Comparison of ENCODE assay signal across 12 cellular contexts in genomic region chr12:124520896-124521295, GRCh38. TPM values are rescaled to one million over a fixed set of nuclear protein-coding genes. Genes with fewer than 3 reads are reported as not detected.
DNase-seq lines count a peak whose midpoint lies in the region; ATAC-seq and TF ChIP-seq lines count a peak whose summit lies in the region.
"Had no signal": no experiment of that assay in that cellular context is flagged by ENCODE, and none has a peak within 500 bp of the region (broad histone marks: within the 10 kb centered on the region; RNA-seq: fewer than 3 reads in every experiment).

No MANE protein-coding gene starts in this region.

- H3K9me3 ChIP-seq in endodermal cell (ENCODE audit: control insufficient read depth, low read length) (no peaks in the 10 kb centered on the region), upper lobe of right lung (no peaks in the 10 kb centered on the region)

- no peaks in the 10 kb centered on the region for H3K36me3 ChIP-seq in endodermal cell (ENCODE audit: control insufficient read depth, insufficient read depth, low read length)
- no peaks in the 10 kb centered on the region for H3K36me3 ChIP-seq in upper lobe of right lung

- peak overlapping the region; percentile 32 for H3K27ac Mint-ChIP-seq in activated naive CD8-positive, alpha-beta T cell treated with anti-CD3 and anti-CD28 coated beads for 36 hours
- no peak overlapping the region for H3K27ac Mint-ChIP-seq in activated naive CD8-positive, alpha-beta T cell treated with anti-CD3 and anti-CD28 coated beads, Interleukin-2, amount 50 U/mL, for 24 hours
- peak overlapping the region; percentile 2 for H3K27ac Mint-ChIP-seq in endodermal cell
- peak overlapping the region; percentile 85 to 100 (median 98) for H3K27ac Mint-ChIP-seq in nephron
- H3K27ac Mint-ChIP-seq in CD14-positive monocyte = peak overlapping the region in 2 of 7 donors; percentile 40 to 57
- H3K27ac Mint-ChIP-seq: activated T-cell treated with anti-CD3 and anti-CD28 coated beads, Interleukin-2, amount 50 U/mL, for 72 hours had no signal

- H3K4me1 ChIP-seq in endodermal cell (ENCODE audit: control insufficient read depth, insufficient read depth, low read length) = no peaks in the 10 kb centered on the region
- peaks cover 58% of the 10 kb centered on the region for H3K4me1 ChIP-seq in upper lobe of right lung

- H3K27me3 ChIP-seq in endodermal cell (ENCODE audit: control insufficient read depth, insufficient read depth, low read length, poor library complexity, severe bottlenecking) = no peaks in the 10 kb centered on the region
- no peaks in the 10 kb centered on the region for H3K27me3 ChIP-seq in upper lobe of right lung

- no peak overlapping the region for H3K9ac ChIP-seq in endodermal cell (ENCODE audit: extremely low read depth, low read length, poor library complexity, severe bottlenecking)

- no peaks in the 10 kb centered on the region for H3K9me3 Mint-ChIP-seq in activated naive CD8-positive, alpha-beta T cell treated with anti-CD3 and anti-CD28 coated beads for 36 hours
- H3K9me3 Mint-ChIP-seq in activated naive CD8-positive, alpha-beta T cell treated with anti-CD3 and anti-CD28 coated beads, Interleukin-2, amount 50 U/mL, for 24 hours = no peaks in the 10 kb centered on the region
- H3K9me3 Mint-ChIP-seq in endodermal cell (no peaks in the 10 kb centered on the region), nephron (no peaks in the 10 kb centered on the region), CD14-positive monocyte (no peaks in the 10 kb centered on the region)
- H3K9me3 Mint-ChIP-seq: activated T-cell treated with anti-CD3 and anti-CD28 coated beads, Interleukin-2, amount 50 U/mL, for 72 hours had no signal

- H3K4me3 Mint-ChIP-seq in activated naive CD8-positive, alpha-beta T cell treated with anti-CD3 and anti-CD28 coated beads for 36 hours = no peak overlapping the region
- no peak overlapping the region for H3K4me3 Mint-ChIP-seq in activated naive CD8-positive, alpha-beta T cell treated with anti-CD3 and anti-CD28 coated beads, Interleukin-2, amount 50 U/mL, for 24 hours
- H3K4me3 Mint-ChIP-seq in endodermal cell (no peak overlapping the region), nephron (peak overlapping the region in 2 of 3 experiments; percentile 12 to 68), CD14-positive monocyte (no peak overlapping the region)
- H3K4me3 Mint-ChIP-seq: activated T-cell treated with anti-CD3 and anti-CD28 coated beads, Interleukin-2, amount 50 U/mL, for 72 hours had no signal

- H3K27ac ChIP-seq in endodermal cell (ENCODE audit: low read depth, low read length) (no peak overlapping the region), upper lobe of right lung (peak overlapping the region; percentile 78)

- DNase-seq in activated naive CD8-positive, alpha-beta T cell treated with anti-CD3 and anti-CD28 coated beads for 36 hours = no peak
- no peak for DNase-seq in activated naive CD8-positive, alpha-beta T cell treated with anti-CD3 and anti-CD28 coated beads, Interleukin-2, amount 50 U/mL, for 24 hours
- DNase-seq in endodermal cell = no peak
- no peak for DNase-seq in upper lobe of right lung
- no peak for DNase-seq in CD14-positive monocyte (ENCODE audit: low spot score)
- no peak for DNase-seq in activated CD4-positive, alpha-beta T cell treated with anti-CD3 and anti-CD28 coated beads for 1 hour
- DNase-seq: activated CD4-positive, CD25-positive, alpha-beta regulatory T cell treated with anti-CD3 and anti-CD28 coated beads, Interleukin-2, amount 50 U/mL, for 72 hours; activated T-cell treated with anti-CD3 and anti-CD28 coated beads, Interleukin-2, amount 50 U/mL, for 72 hours; NCI-H187 treated with DMSO at 0.1 percent for 48 hours had no signal

- TF ChIP-seq CTCF in endodermal cell (conservative IDR thresholded peaks at IDR 0.05) (no peak), nephron (IDR thresholded peaks at IDR 0.05; ENCODE audit: unreplicated experiment in 3 of 3) (no peak), upper lobe of right lung (IDR thresholded peaks at IDR 0.05) (no peak), CD14-positive monocyte (IDR thresholded peaks at IDR 0.05) (no peak)

- ATAC-seq in activated naive CD8-positive, alpha-beta T cell treated with anti-CD3 and anti-CD28 coated beads, Interleukin-2, amount 50 U/mL, for 24 hours = no peak
- ATAC-seq in upper lobe of right lung (no peak), HG03139 (IDR thresholded peaks at IDR 0.05; ENCODE audit: unreplicated experiment) (no peak)
- ATAC-seq: activated T-cell treated with anti-CD3 and anti-CD28 coated beads, Interleukin-2, amount 50 U/mL, for 72 hours; K562 had no signal

- H3K27me3 Mint-ChIP-seq in activated naive CD8-positive, alpha-beta T cell treated with anti-CD3 and anti-CD28 coated beads for 36 hours = no peaks in the 10 kb centered on the region
- H3K27me3 Mint-ChIP-seq in activated naive CD8-positive, alpha-beta T cell treated with anti-CD3 and anti-CD28 coated beads, Interleukin-2, amount 50 U/mL, for 24 hours = no peaks in the 10 kb centered on the region
- H3K27me3 Mint-ChIP-seq in endodermal cell (ENCODE audit: insufficient read depth) (no peaks in the 10 kb centered on the region), nephron (ENCODE audit: low read depth) (peaks cover 5% of the 10 kb centered on the region), CD14-positive monocyte (ENCODE audit: low read depth in 3 of 3) (peaks cover 4 to 13% (median 7%) of the 10 kb centered on the region in 3 donors)

- no peak overlapping the region for H3K4me3 ChIP-seq in endodermal cell (ENCODE audit: low read length)
- H3K4me3 ChIP-seq in upper lobe of right lung = no peak overlapping the region
- H3K4me3 ChIP-seq: K562 had no signal

- intact Hi-C loops in upper lobe of right lung (cut with DNase I) = no loop called here
- intact Hi-C loops in CD14-positive monocyte (cut with micrococcal nuclease) = no loop called here

- H3K36me3 Mint-ChIP-seq in activated naive CD8-positive, alpha-beta T cell treated with anti-CD3 and anti-CD28 coated beads for 36 hours = no peaks in the 10 kb centered on the region
- H3K36me3 Mint-ChIP-seq in activated naive CD8-positive, alpha-beta T cell treated with anti-CD3 and anti-CD28 coated beads, Interleukin-2, amount 50 U/mL, for 24 hours (ENCODE audit: low read depth) = no peaks in the 10 kb centered on the region
- no peaks in the 10 kb centered on the region for H3K36me3 Mint-ChIP-seq in endodermal cell (ENCODE audit: low read depth)
- peaks cover 8% of the 10 kb centered on the region for H3K36me3 Mint-ChIP-seq in nephron (ENCODE audit: low read depth)
- peaks cover 49 to 61% of the 10 kb centered on the region in 2 donors for H3K36me3 Mint-ChIP-seq in CD14-positive monocyte

- H3K4me1 Mint-ChIP-seq in activated naive CD8-positive, alpha-beta T cell treated with anti-CD3 and anti-CD28 coated beads for 36 hours = peaks cover 21% of the 10 kb centered on the region
- H3K4me1 Mint-ChIP-seq in activated naive CD8-positive, alpha-beta T cell treated with anti-CD3 and anti-CD28 coated beads, Interleukin-2, amount 50 U/mL, for 24 hours = peaks cover 49% of the 10 kb centered on the region
- peaks cover 12% of the 10 kb centered on the region for H3K4me1 Mint-ChIP-seq in endodermal cell
- peaks cover 74% of the 10 kb centered on the region for H3K4me1 Mint-ChIP-seq in nephron
- peaks cover 48% of the 10 kb centered on the region for H3K4me1 Mint-ChIP-seq in CD14-positive monocyte

- 96 to 100% methylated on average over 2 to 9 of the region's 9 CpGs for WGBS in endodermal cell (ENCODE audit: insufficient coverage in 1 of 2, insufficient read length in 1 of 2), 2 experiments

RNA-seq across cellular contexts. Expression of gene NCOR2, which starts 46.5 kb away (rescaled TPM):
- 100 to 1,000 TPM; 106 to 112 TPM for total RNA-seq in activated naive CD8-positive, alpha-beta T cell treated with anti-CD3 and anti-CD28 coated beads for 36 hours
- 100 to 1,000 TPM; 185 to 207 TPM for total RNA-seq in endodermal cell
- 112 TPM for polyA plus RNA-seq in endodermal cell (2013, experiment 1 of 2)
- polyA plus RNA-seq in endodermal cell (2013, experiment 2 of 2) = 110 TPM
- total RNA-seq in upper lobe of right lung = 336 TPM
- 1 to 10 TPM; 4.7 to 5.5 TPM for polyA plus RNA-seq in CD14-positive monocyte

Comparison
In these comparisons a context has a peak if more than half of its experiments do, and no peak if none do; other contexts are left out.
1. H3K4me3 Mint-ChIP-seq: peak in nephron (2 of 3); none in activated naive CD8-positive, alpha-beta T cell treated with anti-CD3 and anti-CD28 coated beads for 36 hours (single experiment), activated naive CD8-positive, alpha-beta T cell treated with anti-CD3 and anti-CD28 coated beads, Interleukin-2, amount 50 U/mL, for 24 hours (single experiment), endodermal cell (single experiment) and CD14-positive monocyte (0 of 2).